In genomic region chr4:92215471-92215870, GRCh38 we compare ENCODE assay signal across 26 cellular contexts.
"Had no signal": no experiment of that assay in that cellular context is flagged by ENCODE, and none has a peak within 500 bp of the region (broad histone marks: within the 10 kb centered on the region; RNA-seq: fewer than 3 reads in every experiment).

No MANE protein-coding gene starts in this region.

- H3K36me3 ChIP-seq: adrenal gland, heart left ventricle had no signal

- H3K4me3 ChIP-seq: adrenal gland, body of pancreas, coronary artery, dorsolateral prefrontal cortex, heart left ventricle had no signal

- H3K27me3 ChIP-seq: adrenal gland, body of pancreas, dorsolateral prefrontal cortex, heart left ventricle had no signal

- DNase-seq: activated CD4-positive, alpha-beta memory T cell treated with anti-CD3 and anti-CD28 coated beads for 36 hours; activated CD4-positive, alpha-beta T cell treated with anti-CD3 and anti-CD28 coated beads for 36 hours; activated CD4-positive, alpha-beta T cell treated with anti-CD3 and anti-CD28 coated beads, Interleukin-2, amount 10 ng/mL, durations not matched to agents 24 days and 14 days; activated CD4-positive, CD25-positive, alpha-beta regulatory T cell; activated CD4-positive, CD25-positive, alpha-beta regulatory T cell treated with anti-CD3 and anti-CD28 coated beads, Interleukin-2, amount 50 U/mL, for 72 hours; activated CD8-positive, alpha-beta memory T cell treated with anti-CD3 and anti-CD28 coated beads, Interleukin-2, amount 10 ng/mL, durations not matched to agents 7 days and 5 days; activated CD8-positive, alpha-beta memory T cell treated with anti-CD3 and anti-CD28 coated beads, Interleukin-2, amount 50 U/mL, for 4 hours; activated CD8-positive, alpha-beta T cell treated with anti-CD3 and anti-CD28 coated beads, Interleukin-2, amount 10 ng/mL, durations not matched to agents 7 days and 5 days; activated effector memory CD4-positive, alpha-beta T cell treated with anti-CD3 and anti-CD28 coated beads, Interleukin-2, amount 50 U/mL, for 16 hours; activated naive CD4-positive, alpha-beta T cell treated with anti-CD3 and anti-CD28 coated beads for 36 hours; activated naive CD8-positive, alpha-beta T cell treated with anti-CD3 and anti-CD28 coated beads for 36 hours; activated naive CD8-positive, alpha-beta T cell treated with anti-CD3 and anti-CD28 coated beads, Interleukin-2, amount 50 U/mL, for 24 hours; activated T-cell treated with anti-CD3 and anti-CD28 coated beads, Interleukin-2, amount 50 U/mL, for 1 hour; activated T-cell treated with anti-CD3 and anti-CD28 coated beads, Interleukin-2, amount 50 U/mL, for 48 hours; adrenal gland; amygdala; aorta; body of pancreas; effector memory CD4-positive, alpha-beta T cell; endodermal cell; foreskin fibroblast; heart left ventricle; hypothalamus; T1000 had no signal

- H3K27ac ChIP-seq: adrenal gland, body of pancreas, coronary artery, dorsolateral prefrontal cortex, heart left ventricle had no signal
